ENCODE assay signal across 8 cellular contexts in genomic region chr11:12009617-12010321, GRCh38. TPM values are rescaled to one million over a fixed set of nuclear protein-coding genes. Genes with fewer than 3 reads are reported as not detected.
DNase-seq lines count a peak whose midpoint lies in the region; ATAC-seq and TF ChIP-seq lines count a peak whose summit lies in the region.

No MANE protein-coding gene starts in this region.

- peaks cover 5% of the 10 kb centered on the region for H3K4me1 Mint-ChIP-seq in activated T-helper 17 cell treated with anti-CD3 and anti-CD28 coated beads, Interleukin-2, amount 50 U/mL, for 72 hours

- intact Hi-C loops in heart left ventricle (cut with DNase I) (loop anchor here in 3 of 10 donors (5.0 kb wide), 2 partner anchors 32 to 37 kb away; no protein-coding TSS in a partner anchor), sigmoid colon (cut with DNase I) (no loop called here)

- H3K9me3 ChIP-seq in heart left ventricle (no peaks in the 10 kb centered on the region), sigmoid colon (no peaks in the 10 kb centered on the region)

- no peaks in the 10 kb centered on the region for H3K36me3 Mint-ChIP-seq in activated T-helper 17 cell treated with anti-CD3 and anti-CD28 coated beads, Interleukin-2, amount 50 U/mL, for 72 hours (ENCODE audit: low read depth)

- peak overlapping the region; percentile 26 for H3K4me3 ChIP-seq in HFF-Myc (replicated peaks; ENCODE audit: low read depth, low read length)
- peak overlapping the region in 11 of 12 donors; percentile 10 to 89 (median 72) for H3K4me3 ChIP-seq in heart left ventricle
- H3K4me3 ChIP-seq in sigmoid colon, result peak overlapping the region in 3 of 4 donors; percentile 51 to 72 (median 64)

- H3K4me3 Mint-ChIP-seq in activated T-helper 17 cell treated with anti-CD3 and anti-CD28 coated beads, Interleukin-2, amount 50 U/mL, for 72 hours, result peak overlapping the region; percentile 67

- DNase-seq in HFF-Myc (ENCODE audit: extremely low read depth, low read depth) (no peak), heart left ventricle (no peak), sigmoid colon (no peak), inferior parietal cortex (ENCODE audit: extremely low spot score) (no peak), HUDEP-2 (lab: John Stamatoyannopoulos, UW; ENCODE audit: unreplicated experiment in 76 of 76) (no peak)

- H3K9me3 Mint-ChIP-seq in activated T-helper 17 cell treated with anti-CD3 and anti-CD28 coated beads, Interleukin-2, amount 50 U/mL, for 72 hours, result no peaks in the 10 kb centered on the region

- peaks cover 0 to 44% (median 24%) of the 10 kb centered on the region in 12 donors for H3K4me1 ChIP-seq in heart left ventricle
- H3K4me1 ChIP-seq in sigmoid colon, result peaks cover 0 to 24% (median 18%) of the 10 kb centered on the region in 4 donors

- H3K36me3 ChIP-seq in heart left ventricle, result no peaks in the 10 kb centered on the region
- H3K36me3 ChIP-seq in sigmoid colon, result no peaks in the 10 kb centered on the region

- TF ChIP-seq POLR2A in heart left ventricle (IDR thresholded peaks at IDR 0.05) (no peak), sigmoid colon (IDR thresholded peaks at IDR 0.05) (no peak)

- no peak overlapping the region for H3K27ac Mint-ChIP-seq in activated T-helper 17 cell treated with anti-CD3 and anti-CD28 coated beads, Interleukin-2, amount 50 U/mL, for 72 hours

- 60 to 72% (median 69%) methylated on average over 15 of the region's 15 CpGs for WGBS in heart left ventricle, 4 donors
- WGBS in sigmoid colon, 2 donors, result 56 to 59% methylated on average over 15 of the region's 15 CpGs

- TF ChIP-seq EP300 in sigmoid colon (IDR thresholded peaks at IDR 0.05), result no peak

- peaks cover 55% of the 10 kb centered on the region for H3K27me3 Mint-ChIP-seq in activated T-helper 17 cell treated with anti-CD3 and anti-CD28 coated beads, Interleukin-2, amount 50 U/mL, for 72 hours

- ATAC-seq in activated T-helper 17 cell treated with anti-CD3 and anti-CD28 coated beads, Interleukin-2, amount 50 U/mL, for 72 hours (replicated peaks), result no peak
- peak in 3 of 4 donors; percentile 2 to 6 (median 3) for ATAC-seq in heart left ventricle
- ATAC-seq in GM19035 (IDR thresholded peaks at IDR 0.05; ENCODE audit: unreplicated experiment), result no peak
- ATAC-seq in HG02571 (IDR thresholded peaks at IDR 0.05; ENCODE audit: unreplicated experiment), result no peak

- H3K27ac ChIP-seq in heart left ventricle, result peak overlapping the region in 8 of 12 donors; percentile 2 to 85 (median 54)
- H3K27ac ChIP-seq in sigmoid colon, result peak overlapping the region in 3 of 4 donors; percentile 12 to 73 (median 60)

- TF ChIP-seq CTCF in HFF-Myc (IDR thresholded peaks at IDR 0.05; ENCODE audit: low read depth, low read length, missing control alignments) (no peak), heart left ventricle (IDR thresholded peaks at IDR 0.05) (no peak), sigmoid colon (IDR thresholded peaks at IDR 0.05) (no peak)

- peaks cover 0 to 51% (median 0%) of the 10 kb centered on the region in 9 donors for H3K27me3 ChIP-seq in heart left ventricle
- H3K27me3 ChIP-seq in sigmoid colon, result peaks cover 0 to 16% (median 0%) of the 10 kb centered on the region in 3 donors

RNA-seq across cellular contexts. Expression of gene DKK3, which starts 1.3 kb away (rescaled TPM):
- total RNA-seq in activated T-helper 17 cell treated with anti-CD3 and anti-CD28 coated beads, Interleukin-2, amount 50 U/mL, for 72 hours, result not detected
- 100 to 1,000 TPM; 405 to 851 (median 724) TPM for total RNA-seq in heart left ventricle
- 100 to 1,000 TPM; 117 to 396 TPM for polyA plus RNA-seq in heart left ventricle
- 100 to 1,000 TPM in 2 of 4 donors, 10 to 100 TPM in 2; 83.6 to 181 (median 95.0) TPM for total RNA-seq in sigmoid colon
- polyA plus RNA-seq in sigmoid colon, result 10 to 100 TPM in 1 of 3 donors, 1 to 10 TPM in 2; 6.0 to 15.2 (median 9.0) TPM

Comparison
In these comparisons a context has a peak if more than half of its experiments do, and no peak if none do; other contexts are left out.
1. ATAC-seq: peak in heart left ventricle (3 of 4); none in activated T-helper 17 cell treated with anti-CD3 and anti-CD28 coated beads, Interleukin-2, amount 50 U/mL, for 72 hours (single experiment), GM19035 (single experiment) and HG02571 (single experiment).
2. RNA of gene DKK3, which starts 1.3 kb away (total RNA-seq): 405 to 851 TPM in heart left ventricle and 83.6 to 181 TPM in sigmoid colon; not detected in activated T-helper 17 cell treated with anti-CD3 and anti-CD28 coated beads, Interleukin-2, amount 50 U/mL, for 72 hours; every median in the first group is over 10 times any median in the second.
3. Peak in every context shown above with its lines, with median percentiles within 50 percentile points of each other: H3K4me3 ChIP-seq.